1 cellular context compared by ENCODE assay signal in genomic region chr2:68383778-68384177, GRCh38.
TF ChIP-seq lines count a peak whose summit lies in the region.

No MANE protein-coding gene starts in this region.

TF ChIP-seq in K562, 482 proteins besides CTCF, POLR2A, EP300 and RAD21 (continued from another document):
- TF ChIP-seq ZNF518B (CRISPR knock-in tag; IDR thresholded peaks at IDR 0.05) (no peak), SAFB (IDR thresholded peaks at IDR 0.05; ENCODE audit: borderline replicate concordance, low read depth, low read length) (no peak), NFE2L1 (tag; IDR thresholded peaks at IDR 0.05; ENCODE audit: borderline replicate concordance, low read depth) (no peak), ATF7 (IDR thresholded peaks at IDR 0.05) (no peak), ETV1 (tag; conservative IDR thresholded peaks at IDR 0.05; ENCODE audit: low read depth) (no peak), ESRRA (IDR thresholded peaks at IDR 0.05; ENCODE audit: borderline replicate concordance, low read depth) (no peak), RFX5 (IDR thresholded peaks at IDR 0.05; ENCODE audit: low read depth, low read length) (no peak), CBFA2T3 (IDR thresholded peaks at IDR 0.05) (no peak), GMEB1 (CRISPR knock-in tag; IDR thresholded peaks at IDR 0.05) (no peak)
